Comparison of ENCODE assay signal across 25 cellular contexts in the genomic region with DNA sequence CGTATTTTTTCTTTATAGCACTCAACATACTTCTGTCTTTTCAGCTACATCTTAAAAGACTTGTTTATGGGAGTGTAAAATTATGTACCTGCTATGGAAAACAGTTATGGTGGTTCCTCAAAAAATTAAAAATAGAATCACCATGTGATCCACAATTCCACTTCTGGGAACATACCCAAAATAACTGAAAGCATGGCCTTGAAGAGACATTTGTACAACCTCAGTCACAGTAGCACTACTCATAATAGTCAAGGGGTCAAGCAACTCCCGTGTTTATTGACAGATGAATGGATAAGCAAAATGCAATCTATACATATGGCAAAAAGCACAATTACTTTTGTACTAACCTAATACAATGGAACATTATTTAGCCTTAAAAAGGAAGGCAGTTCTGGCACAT.
"Had no signal": no experiment of that assay in that cellular context is flagged by ENCODE, and none has a peak within 500 bp of the region (broad histone marks: within the 10 kb centered on the region; RNA-seq: fewer than 3 reads in every experiment).

No MANE protein-coding gene starts in this region.

- H3K27me3 Mint-ChIP-seq: activated naive CD8-positive, alpha-beta T cell treated with anti-CD3 and anti-CD28 coated beads for 36 hours had no signal

- FAIRE-seq: bronchial epithelial cell, RCC 7860 had no signal

- H3K9me3 Mint-ChIP-seq: activated T-helper 2 cell treated with anti-CD3 and anti-CD28 coated beads, Interferon-gamma antibody, Interleukin-2, Interleukin-4, amounts not matched to agents 10 μg/mL and 5 μg/mL and 100 μg/mL, durations not matched to agents 14 hours and 24 hours and 36 hours had no signal

- H3K9me3 ChIP-seq: SK-N-SH had no signal

- DNase-seq: activated CD4-positive, alpha-beta memory T cell treated with anti-CD3 and anti-CD28 coated beads, Interleukin-2, amount 10 ng/mL, durations not matched to agents 7 days and 5 days; activated CD4-positive, alpha-beta T cell treated with anti-CD3 and anti-CD28 coated beads for 36 hours; activated CD4-positive, alpha-beta T cell treated with anti-CD3 and anti-CD28 coated beads, Interleukin-2, amount 50 U/mL, for 1 hour; activated CD8-positive, alpha-beta memory T cell treated with anti-CD3 and anti-CD28 coated beads, Interleukin-2, amount 50 U/mL, for 4 hours; activated gamma-delta T cell treated with Interleukin-2 at 50 U/mL for 16 hours; activated naive CD4-positive, alpha-beta T cell treated with anti-CD3 and anti-CD28 coated beads, Interleukin-2, amount 10 ng/mL, durations not matched to agents 7 days and 5 days; activated naive CD8-positive, alpha-beta T cell treated with anti-CD3 and anti-CD28 coated beads for 36 hours; activated T-cell treated with anti-CD3 and anti-CD28 coated beads, Interleukin-2, amount 50 U/mL, for 72 hours; anterior cingulate cortex; KG1; NCI-H1048; NCI-H146; NCI-H187 treated with DMSO at 0.1 percent for 48 hours; NCI-H2081 treated with DMSO at 0.1 percent for 48 hours; NCI-H446; NCI-H524; PC-3; SIG-M5; SK-N-SH; T-helper 1 cell; WERI-Rb-1 had no signal

- ATAC-seq: activated CD4-positive, alpha-beta T cell treated with anti-CD3 and anti-CD28 coated beads for 36 hours; activated T-cell treated with anti-CD3 and anti-CD28 coated beads, Interleukin-2, amount 50 U/mL, for 72 hours; PC-3 had no signal

- H3K4me1 Mint-ChIP-seq: activated CD4-positive, alpha-beta memory T cell treated with anti-CD3 and anti-CD28 coated beads, Interleukin-2, amount 10 ng/mL, durations not matched to agents 7 days and 5 days; activated CD4-positive, alpha-beta T cell treated with anti-CD3 and anti-CD28 coated beads for 36 hours; activated naive CD4-positive, alpha-beta T cell treated with anti-CD3 and anti-CD28 coated beads, Interleukin-2, amount 10 ng/mL, durations not matched to agents 7 days and 5 days; activated naive CD8-positive, alpha-beta T cell treated with anti-CD3 and anti-CD28 coated beads for 36 hours; IgD-negative memory B cell had no signal

- H3K27ac ChIP-seq: WERI-Rb-1 had no signal

- H3K4me3 Mint-ChIP-seq: activated CD4-positive, alpha-beta memory T cell treated with anti-CD3 and anti-CD28 coated beads, Interleukin-2, amount 10 ng/mL, durations not matched to agents 7 days and 5 days; activated CD4-positive, alpha-beta T cell treated with anti-CD3 and anti-CD28 coated beads for 36 hours; activated naive CD4-positive, alpha-beta T cell treated with anti-CD3 and anti-CD28 coated beads, Interleukin-2, amount 10 ng/mL, durations not matched to agents 7 days and 5 days; activated naive CD8-positive, alpha-beta T cell treated with anti-CD3 and anti-CD28 coated beads for 36 hours; activated T-cell treated with anti-CD3 and anti-CD28 coated beads, Interleukin-2, amount 50 U/mL, for 72 hours; IgD-negative memory B cell had no signal

- H3K36me3 Mint-ChIP-seq: activated naive CD4-positive, alpha-beta T cell treated with anti-CD3 and anti-CD28 coated beads, Interleukin-2, amount 10 ng/mL, durations not matched to agents 7 days and 5 days; activated naive CD8-positive, alpha-beta T cell treated with anti-CD3 and anti-CD28 coated beads for 36 hours; IgD-negative memory B cell had no signal

- H3K27ac Mint-ChIP-seq: activated CD4-positive, alpha-beta memory T cell treated with anti-CD3 and anti-CD28 coated beads, Interleukin-2, amount 10 ng/mL, durations not matched to agents 7 days and 5 days; activated CD4-positive, alpha-beta T cell treated with anti-CD3 and anti-CD28 coated beads for 36 hours; activated naive CD4-positive, alpha-beta T cell treated with anti-CD3 and anti-CD28 coated beads, Interleukin-2, amount 10 ng/mL, durations not matched to agents 7 days and 5 days; activated naive CD8-positive, alpha-beta T cell treated with anti-CD3 and anti-CD28 coated beads for 36 hours; activated T-cell treated with anti-CD3 and anti-CD28 coated beads, Interleukin-2, amount 50 U/mL, for 72 hours; activated T-helper 2 cell treated with anti-CD3 and anti-CD28 coated beads, Interferon-gamma antibody, Interleukin-2, Interleukin-4, amounts not matched to agents 10 μg/mL and 5 μg/mL and 100 μg/mL, durations not matched to agents 14 hours and 24 hours and 36 hours; IgD-negative memory B cell had no signal

- H3K9ac ChIP-seq: SK-N-SH had no signal

- H3K36me3 ChIP-seq: WERI-Rb-1 had no signal
